In the genomic region with DNA sequence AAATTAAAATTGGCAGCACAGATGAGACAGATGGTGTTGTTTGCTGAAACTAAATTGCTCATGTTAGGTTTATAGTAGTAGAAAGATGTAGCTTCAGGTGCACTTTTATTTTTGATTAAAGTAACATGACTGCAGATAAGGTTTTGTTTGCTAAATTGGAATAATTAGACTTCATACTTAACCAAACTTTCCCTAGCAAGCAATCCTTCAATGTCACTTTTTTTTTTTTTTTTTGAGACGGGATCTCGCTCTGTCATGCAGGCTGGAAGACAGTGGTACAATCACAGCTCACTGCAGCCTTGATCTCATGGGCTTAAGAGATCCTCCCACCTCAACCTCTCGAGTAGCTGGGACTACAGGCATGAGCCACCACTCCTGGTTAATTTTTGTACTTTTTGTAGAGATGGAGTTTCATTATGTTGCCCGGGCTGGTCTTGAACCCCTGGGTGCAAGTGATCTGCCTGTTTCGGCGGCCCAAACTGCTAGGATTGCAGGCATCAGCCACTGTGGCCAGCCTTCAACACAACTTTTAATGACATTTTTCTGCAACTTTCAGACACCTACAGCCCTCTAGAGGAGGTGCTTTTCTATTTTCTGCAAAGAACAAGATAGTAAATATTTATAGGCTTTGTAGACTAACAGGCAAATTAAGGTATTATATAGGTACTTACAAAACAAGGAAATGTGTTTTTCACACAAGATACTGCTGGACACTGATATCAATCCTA, we compare ENCODE assay signal across 28 cellular contexts.
"Had no signal": no experiment of that assay in that cellular context is flagged by ENCODE, and none has a peak within 500 bp of the region (broad histone marks: within the 10 kb centered on the region; RNA-seq: fewer than 3 reads in every experiment).

No MANE protein-coding gene starts in this region.

- DNase-seq: activated CD4-positive, alpha-beta T cell treated with anti-CD3 and anti-CD28 coated beads, Interleukin-2, amount 10 ng/mL, durations not matched to agents 7 days and 5 days; activated CD4-positive, alpha-beta T cell treated with anti-CD3 and anti-CD28 coated beads, Interleukin-2, amount 50 U/mL, for 48 hours; activated CD8-positive, alpha-beta T cell treated with anti-CD3 and anti-CD28 coated beads, Interleukin-2, amount 10 ng/mL, durations not matched to agents 7 days and 5 days; activated naive CD4-positive, alpha-beta T cell treated with anti-CD3 and anti-CD28 coated beads, Interleukin-2, amount 10 ng/mL, durations not matched to agents 7 days and 5 days; activated naive CD8-positive, alpha-beta T cell treated with anti-CD3 and anti-CD28 coated beads, Interleukin-2, amount 50 U/mL, for 24 hours; activated T-cell treated with anti-CD3 and anti-CD28 coated beads, Interleukin-2, amount 50 U/mL, for 24 hours; anterior cingulate cortex; caudate nucleus; cerebellar nuclear complex; cortex of kidney; MM.1S; MV-4-11; NCI-H1092 treated with DMSO at 0.1 percent for 48 hours; NCI-H1417; NCI-H146; NCI-H1930; NCI-H2081 treated with DMSO at 0.1 percent for 48 hours; NCI-H226; NCI-H446 treated with DMSO at 0.1 percent for 48 hours; NCI-H524; PC-9; SIG-M5; SW 1271; T-helper 1 cell; T-helper 2 cell; T-helper 9 cell had no signal

- H3K4me2 ChIP-seq: PC-9 had no signal

- H3K4me3 ChIP-seq: PC-9 had no signal

- H3K27ac ChIP-seq: PC-9, RWPE1 had no signal

- ATAC-seq: activated CD8-positive, alpha-beta T cell treated with anti-CD3 and anti-CD28 coated beads, Interleukin-2, amount 10 ng/mL, durations not matched to agents 7 days and 5 days; activated naive CD8-positive, alpha-beta T cell treated with anti-CD3 and anti-CD28 coated beads, Interleukin-2, amount 50 U/mL, for 24 hours; Right ventricle myocardium inferior had no signal

- H2AFZ ChIP-seq: PC-9 had no signal
